In the genomic region with DNA sequence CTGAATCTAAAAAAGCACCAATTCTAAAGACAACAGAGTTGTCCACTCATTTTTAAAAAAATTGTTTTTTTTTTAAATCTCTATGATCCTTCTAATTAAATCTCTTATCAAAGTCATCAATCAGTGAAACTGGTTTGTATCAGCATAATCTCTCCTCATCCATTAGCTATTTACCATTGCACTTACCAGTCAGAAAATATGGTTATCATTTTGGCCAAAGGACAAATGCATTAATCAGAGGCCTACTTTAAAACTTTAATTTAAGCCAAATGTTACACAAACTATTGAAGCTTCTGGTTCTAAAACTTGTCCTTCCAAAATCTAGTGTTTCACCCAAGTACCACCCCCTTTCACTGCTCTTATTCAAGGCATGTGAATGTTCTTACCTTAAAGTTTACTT, we compare ENCODE assay signal across 25 cellular contexts. TPM values are rescaled to one million over a fixed set of nuclear protein-coding genes. Genes with fewer than 3 reads are reported as not detected.
DNase-seq lines count a peak whose midpoint lies in the region; ATAC-seq and TF ChIP-seq lines count a peak whose summit lies in the region.
"Had no signal": no experiment of that assay in that cellular context is flagged by ENCODE, and none has a peak within 500 bp of the region (broad histone marks: within the 10 kb centered on the region; RNA-seq: fewer than 3 reads in every experiment).

No MANE protein-coding gene starts in this region.

- H3K79me2 ChIP-seq in Loucy (ENCODE audit: insufficient read depth, low read length): peaks cover 35% of the 10 kb centered on the region

- H3K4me1 ChIP-seq in Loucy (ENCODE audit: insufficient read depth, low read length, poor library complexity, severe bottlenecking) (peaks cover 26% of the 10 kb centered on the region), suprapubic skin (peaks cover 22% of the 10 kb centered on the region)

- no peak for TF ChIP-seq EP300 in suprapubic skin (IDR thresholded peaks at IDR 0.05)

- H4K20me1 ChIP-seq in Loucy (ENCODE audit: insufficient read depth, low read length, poor library complexity, severe bottlenecking): peaks cover 8% of the 10 kb centered on the region

- peak overlapping the region; percentile 29 for H3K4me2 ChIP-seq in Loucy (ENCODE audit: low read depth, low read length, poor library complexity, severe bottlenecking)
- H3K4me2 ChIP-seq: BLaER1 had no signal

- no peak overlapping the region for H3K27ac ChIP-seq in suprapubic skin
- H3K27ac ChIP-seq: BLaER1, RWPE1 had no signal

- H3K36me3 ChIP-seq in Loucy (ENCODE audit: insufficient read depth, low read length) (peaks cover 26% of the 10 kb centered on the region; the same call in 1 of the 2 replicates), suprapubic skin (peaks cover 44% of the 10 kb centered on the region)

- H3K9me3 Mint-ChIP-seq in activated T-cell treated with anti-CD3 and anti-CD28 coated beads, Interleukin-2, amount 50 U/mL, for 72 hours: no peaks in the 10 kb centered on the region
- H3K9me3 Mint-ChIP-seq in activated T-cell treated with anti-CD3 and anti-CD28 coated beads, Interleukin-2, amount 50 U/mL, for 4 hours: no peaks in the 10 kb centered on the region
- H3K9me3 Mint-ChIP-seq in dendritic cell treated with granulocyte-macrophage colony-stimulating factor and Interleukin-4, amounts not matched to agents 40 ng/mL and 50 ng/mL, for 4 days: no peaks in the 10 kb centered on the region
- no peaks in the 10 kb centered on the region for H3K9me3 Mint-ChIP-seq in neural crest cell
- H3K9me3 Mint-ChIP-seq: HFFc6 had no signal

- H3K4me3 ChIP-seq in Loucy (ENCODE audit: low read length, poor library complexity, severe bottlenecking) (no peak overlapping the region), suprapubic skin (no peak overlapping the region)
- H3K4me3 ChIP-seq: BLaER1, HAP-1, K562 had no signal

- no peak for DNase-seq in activated T-cell treated with anti-CD3 and anti-CD28 coated beads, Interleukin-2, amount 50 U/mL, for 72 hours
- no peak for DNase-seq in activated T-cell treated with anti-CD3 and anti-CD28 coated beads, Interleukin-2, amount 50 U/mL, for 4 hours
- DNase-seq in neural crest cell (ENCODE audit: low read depth, low spot score) (no peak), suprapubic skin (ENCODE audit: low spot score in 2 of 2) (no peak), NCI-H510A (lab: John Stamatoyannopoulos, UW) (no peak), NCI-H187 treated with DMSO at 0.1 percent for 48 hours (lab: John Stamatoyannopoulos, UW) (no peak)
- DNase-seq: CD4-positive, CD25-positive, alpha-beta regulatory T cell; COR-L47; DMS53; GOT3; HFFc6; Kasumi-1; MV-4-11; NCI-H1105; NCI-H1436 treated with DMSO at 0.1 percent for 48 hours; NCI-H2029; NCI-H446 treated with DMSO at 0.1 percent for 48 hours; NCI-H69; SHP77 had no signal

- H2AFZ ChIP-seq in Loucy (ENCODE audit: low read length): no peak overlapping the region

- H3K9ac ChIP-seq in Loucy (ENCODE audit: low read depth, low read length, poor library complexity, severe bottlenecking): no peak overlapping the region
- H3K9ac ChIP-seq: BLaER1 had no signal

- H3F3A ChIP-seq in Loucy (ENCODE audit: low read depth): peaks cover 10% of the 10 kb centered on the region; the same call in 1 of the 2 replicates

- H3K36me3 Mint-ChIP-seq in activated T-cell treated with anti-CD3 and anti-CD28 coated beads, Interleukin-2, amount 50 U/mL, for 72 hours (ENCODE audit: insufficient read depth in 2 of 2): peaks cover 9 to 29% of the 10 kb centered on the region in 2 donors
- peaks cover 31% of the 10 kb centered on the region for H3K36me3 Mint-ChIP-seq in activated T-cell treated with anti-CD3 and anti-CD28 coated beads, Interleukin-2, amount 50 U/mL, for 4 hours (ENCODE audit: insufficient read depth)
- H3K36me3 Mint-ChIP-seq in dendritic cell treated with granulocyte-macrophage colony-stimulating factor and Interleukin-4, amounts not matched to agents 40 ng/mL and 50 ng/mL, for 4 days (ENCODE audit: low read depth): peaks cover 70% of the 10 kb centered on the region
- H3K36me3 Mint-ChIP-seq in neural crest cell (ENCODE audit: low read depth): peaks cover 15% of the 10 kb centered on the region

- no peaks in the 10 kb centered on the region for H3K27me3 ChIP-seq in Loucy (ENCODE audit: insufficient read depth, low read length, poor library complexity, severe bottlenecking)
- H3K27me3 ChIP-seq in suprapubic skin: no peaks in the 10 kb centered on the region
- H3K27me3 ChIP-seq: BLaER1 had no signal

- TF ChIP-seq CTCF in Loucy (conservative IDR thresholded peaks at IDR 0.05; ENCODE audit: low read length): no peak
- TF ChIP-seq CTCF in neural crest cell (conservative IDR thresholded peaks at IDR 0.05): no peak
- no peak for TF ChIP-seq CTCF in suprapubic skin (IDR thresholded peaks at IDR 0.05)

- TF ChIP-seq POLR2A in suprapubic skin (IDR thresholded peaks at IDR 0.05): no peak

- H3K27me3 Mint-ChIP-seq in activated T-cell treated with anti-CD3 and anti-CD28 coated beads, Interleukin-2, amount 50 U/mL, for 72 hours (ENCODE audit: low read depth): no peaks in the 10 kb centered on the region
- no peaks in the 10 kb centered on the region for H3K27me3 Mint-ChIP-seq in activated T-cell treated with anti-CD3 and anti-CD28 coated beads, Interleukin-2, amount 50 U/mL, for 4 hours (ENCODE audit: low read depth)
- H3K27me3 Mint-ChIP-seq in dendritic cell treated with granulocyte-macrophage colony-stimulating factor and Interleukin-4, amounts not matched to agents 40 ng/mL and 50 ng/mL, for 4 days: no peaks in the 10 kb centered on the region
- H3K27me3 Mint-ChIP-seq in neural crest cell (ENCODE audit: low read depth): no peaks in the 10 kb centered on the region
- H3K27me3 Mint-ChIP-seq: CD4-positive, CD25-positive, alpha-beta regulatory T cell had no signal

- intact Hi-C loops in dendritic cell treated with granulocyte-macrophage colony-stimulating factor and Interleukin-4, amounts not matched to agents 40 ng/mL and 50 ng/mL, for 4 days (cut with micrococcal nuclease): loop anchor here (10.0 kb wide), 1 partner anchor 938 kb away; no protein-coding TSS in a partner anchor

- H3K4me3 Mint-ChIP-seq in activated T-cell treated with anti-CD3 and anti-CD28 coated beads, Interleukin-2, amount 50 U/mL, for 72 hours: no peak overlapping the region
- H3K4me3 Mint-ChIP-seq in activated T-cell treated with anti-CD3 and anti-CD28 coated beads, Interleukin-2, amount 50 U/mL, for 4 hours: no peak overlapping the region
- no peak overlapping the region for H3K4me3 Mint-ChIP-seq in dendritic cell treated with granulocyte-macrophage colony-stimulating factor and Interleukin-4, amounts not matched to agents 40 ng/mL and 50 ng/mL, for 4 days
- H3K4me3 Mint-ChIP-seq in neural crest cell: peak overlapping the region; percentile 61
- H3K4me3 Mint-ChIP-seq: HFFc6 had no signal

- ATAC-seq in activated T-cell treated with anti-CD3 and anti-CD28 coated beads, Interleukin-2, amount 50 U/mL, for 72 hours (replicated peaks in 1 of 2): no peak
- no peak for ATAC-seq in activated T-cell treated with anti-CD3 and anti-CD28 coated beads, Interleukin-2, amount 50 U/mL, for 4 hours
- ATAC-seq: K562 had no signal

- H3K9me2 ChIP-seq in Loucy (replicated peaks; ENCODE audit: low read depth, low read length): no peaks in the 10 kb centered on the region

- peaks cover 47% of the 10 kb centered on the region for H3K4me1 Mint-ChIP-seq in activated T-cell treated with anti-CD3 and anti-CD28 coated beads, Interleukin-2, amount 50 U/mL, for 72 hours (ENCODE audit: low read depth)
- peaks cover 39% of the 10 kb centered on the region for H3K4me1 Mint-ChIP-seq in activated T-cell treated with anti-CD3 and anti-CD28 coated beads, Interleukin-2, amount 50 U/mL, for 4 hours (ENCODE audit: low read depth)
- peaks cover 25% of the 10 kb centered on the region for H3K4me1 Mint-ChIP-seq in dendritic cell treated with granulocyte-macrophage colony-stimulating factor and Interleukin-4, amounts not matched to agents 40 ng/mL and 50 ng/mL, for 4 days (ENCODE audit: low read depth)
- peaks cover 21% of the 10 kb centered on the region for H3K4me1 Mint-ChIP-seq in neural crest cell

- no peaks in the 10 kb centered on the region for H3K9me3 ChIP-seq in Loucy (ENCODE audit: insufficient read depth, low read depth, low read length)
- no peaks in the 10 kb centered on the region for H3K9me3 ChIP-seq in suprapubic skin
- H3K9me3 ChIP-seq: BLaER1, HAP-1 had no signal

- H3K27ac Mint-ChIP-seq in activated T-cell treated with anti-CD3 and anti-CD28 coated beads, Interleukin-2, amount 50 U/mL, for 72 hours: peak overlapping the region; percentile 39
- peak overlapping the region; percentile 76 for H3K27ac Mint-ChIP-seq in dendritic cell treated with granulocyte-macrophage colony-stimulating factor and Interleukin-4, amounts not matched to agents 40 ng/mL and 50 ng/mL, for 4 days
- no peak overlapping the region for H3K27ac Mint-ChIP-seq in neural crest cell (ENCODE audit: unreplicated experiment)
- H3K27ac Mint-ChIP-seq: HFFc6 had no signal

RNA-seq across cellular contexts. Expression of a gene that starts 3.8 kb away (rescaled TPM):
- total RNA-seq in activated T-cell treated with anti-CD3 and anti-CD28 coated beads, Interleukin-2, amount 50 U/mL, for 72 hours: 10 to 100 TPM; 28.7 to 36.2 TPM
- 10 to 100 TPM; 33.0 to 43.7 (median 42.3) TPM for total RNA-seq in activated T-cell treated with anti-CD3 and anti-CD28 coated beads, Interleukin-2, amount 50 U/mL, for 4 hours
- 32.0 and 34.3 TPM in 2 replicates for total RNA-seq in neural crest cell
- total RNA-seq in suprapubic skin: 10 to 100 TPM; 17.4 to 36.4 (median 24.2) TPM

RNA-seq across cellular contexts. Expression of a gene that starts 9.1 kb away (rescaled TPM):
- total RNA-seq in activated T-cell treated with anti-CD3 and anti-CD28 coated beads, Interleukin-2, amount 50 U/mL, for 72 hours: 1,000 to 10,000 TPM; 1,686 to 1,835 TPM
- total RNA-seq in activated T-cell treated with anti-CD3 and anti-CD28 coated beads, Interleukin-2, amount 50 U/mL, for 4 hours: 1,000 to 10,000 TPM; 2,047 to 2,285 (median 2,225) TPM
- 2,144 and 2,246 TPM in 2 replicates for total RNA-seq in neural crest cell
- total RNA-seq in suprapubic skin: 1,000 to 10,000 TPM; 1,171 to 2,028 (median 1,826) TPM

RNA-seq across cellular contexts. Expression of a gene that starts 22.8 kb away (rescaled TPM):
- 10 to 100 TPM; 74.9 to 91.6 TPM for total RNA-seq in activated T-cell treated with anti-CD3 and anti-CD28 coated beads, Interleukin-2, amount 50 U/mL, for 72 hours
- 10 to 100 TPM; 47.3 to 54.1 (median 47.5) TPM for total RNA-seq in activated T-cell treated with anti-CD3 and anti-CD28 coated beads, Interleukin-2, amount 50 U/mL, for 4 hours
- total RNA-seq in neural crest cell (65.8 and 68.7 TPM in 2 replicates), suprapubic skin (100 to 1,000 TPM in 1 of 4 donors, 10 to 100 TPM in 3; 59.3 to 104 (median 85.8) TPM)
